Comparison of ENCODE assay signal across 2 cellular contexts in the genomic region with DNA sequence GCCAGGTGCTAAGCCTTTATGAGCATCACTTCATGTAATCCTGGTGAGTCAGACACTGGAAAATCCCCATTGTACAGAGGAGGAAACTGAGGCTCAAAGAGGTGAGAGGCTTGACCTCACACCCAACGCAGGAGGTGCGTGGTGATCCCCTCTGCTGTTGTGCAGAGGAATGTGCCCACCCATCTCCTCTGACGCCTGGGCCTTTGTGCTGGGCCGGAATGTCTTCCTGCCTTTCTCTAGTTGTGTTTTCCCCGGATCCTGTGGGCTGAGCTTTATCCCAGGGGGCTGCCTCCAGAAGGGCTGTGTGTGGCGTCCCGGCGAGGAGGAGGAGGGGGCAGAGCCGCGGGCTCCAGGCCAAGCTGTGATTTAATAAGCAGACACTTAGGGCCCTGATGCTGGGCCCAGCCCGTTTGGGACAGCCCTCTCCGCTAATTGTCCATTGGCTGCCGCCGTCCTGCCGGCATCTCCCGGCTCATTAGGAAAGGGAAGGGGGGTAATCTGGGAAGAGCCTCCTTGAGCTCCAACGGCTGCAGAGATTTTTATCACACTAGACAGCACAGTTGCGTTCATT.
TF ChIP-seq lines count a peak whose summit lies in the region.

No MANE protein-coding gene starts in this region.

TF ChIP-seq in GM23338, 12 proteins besides CTCF, POLR2A, EP300 and RAD21 (continued from another document):
- TF ChIP-seq, protein P1, sequence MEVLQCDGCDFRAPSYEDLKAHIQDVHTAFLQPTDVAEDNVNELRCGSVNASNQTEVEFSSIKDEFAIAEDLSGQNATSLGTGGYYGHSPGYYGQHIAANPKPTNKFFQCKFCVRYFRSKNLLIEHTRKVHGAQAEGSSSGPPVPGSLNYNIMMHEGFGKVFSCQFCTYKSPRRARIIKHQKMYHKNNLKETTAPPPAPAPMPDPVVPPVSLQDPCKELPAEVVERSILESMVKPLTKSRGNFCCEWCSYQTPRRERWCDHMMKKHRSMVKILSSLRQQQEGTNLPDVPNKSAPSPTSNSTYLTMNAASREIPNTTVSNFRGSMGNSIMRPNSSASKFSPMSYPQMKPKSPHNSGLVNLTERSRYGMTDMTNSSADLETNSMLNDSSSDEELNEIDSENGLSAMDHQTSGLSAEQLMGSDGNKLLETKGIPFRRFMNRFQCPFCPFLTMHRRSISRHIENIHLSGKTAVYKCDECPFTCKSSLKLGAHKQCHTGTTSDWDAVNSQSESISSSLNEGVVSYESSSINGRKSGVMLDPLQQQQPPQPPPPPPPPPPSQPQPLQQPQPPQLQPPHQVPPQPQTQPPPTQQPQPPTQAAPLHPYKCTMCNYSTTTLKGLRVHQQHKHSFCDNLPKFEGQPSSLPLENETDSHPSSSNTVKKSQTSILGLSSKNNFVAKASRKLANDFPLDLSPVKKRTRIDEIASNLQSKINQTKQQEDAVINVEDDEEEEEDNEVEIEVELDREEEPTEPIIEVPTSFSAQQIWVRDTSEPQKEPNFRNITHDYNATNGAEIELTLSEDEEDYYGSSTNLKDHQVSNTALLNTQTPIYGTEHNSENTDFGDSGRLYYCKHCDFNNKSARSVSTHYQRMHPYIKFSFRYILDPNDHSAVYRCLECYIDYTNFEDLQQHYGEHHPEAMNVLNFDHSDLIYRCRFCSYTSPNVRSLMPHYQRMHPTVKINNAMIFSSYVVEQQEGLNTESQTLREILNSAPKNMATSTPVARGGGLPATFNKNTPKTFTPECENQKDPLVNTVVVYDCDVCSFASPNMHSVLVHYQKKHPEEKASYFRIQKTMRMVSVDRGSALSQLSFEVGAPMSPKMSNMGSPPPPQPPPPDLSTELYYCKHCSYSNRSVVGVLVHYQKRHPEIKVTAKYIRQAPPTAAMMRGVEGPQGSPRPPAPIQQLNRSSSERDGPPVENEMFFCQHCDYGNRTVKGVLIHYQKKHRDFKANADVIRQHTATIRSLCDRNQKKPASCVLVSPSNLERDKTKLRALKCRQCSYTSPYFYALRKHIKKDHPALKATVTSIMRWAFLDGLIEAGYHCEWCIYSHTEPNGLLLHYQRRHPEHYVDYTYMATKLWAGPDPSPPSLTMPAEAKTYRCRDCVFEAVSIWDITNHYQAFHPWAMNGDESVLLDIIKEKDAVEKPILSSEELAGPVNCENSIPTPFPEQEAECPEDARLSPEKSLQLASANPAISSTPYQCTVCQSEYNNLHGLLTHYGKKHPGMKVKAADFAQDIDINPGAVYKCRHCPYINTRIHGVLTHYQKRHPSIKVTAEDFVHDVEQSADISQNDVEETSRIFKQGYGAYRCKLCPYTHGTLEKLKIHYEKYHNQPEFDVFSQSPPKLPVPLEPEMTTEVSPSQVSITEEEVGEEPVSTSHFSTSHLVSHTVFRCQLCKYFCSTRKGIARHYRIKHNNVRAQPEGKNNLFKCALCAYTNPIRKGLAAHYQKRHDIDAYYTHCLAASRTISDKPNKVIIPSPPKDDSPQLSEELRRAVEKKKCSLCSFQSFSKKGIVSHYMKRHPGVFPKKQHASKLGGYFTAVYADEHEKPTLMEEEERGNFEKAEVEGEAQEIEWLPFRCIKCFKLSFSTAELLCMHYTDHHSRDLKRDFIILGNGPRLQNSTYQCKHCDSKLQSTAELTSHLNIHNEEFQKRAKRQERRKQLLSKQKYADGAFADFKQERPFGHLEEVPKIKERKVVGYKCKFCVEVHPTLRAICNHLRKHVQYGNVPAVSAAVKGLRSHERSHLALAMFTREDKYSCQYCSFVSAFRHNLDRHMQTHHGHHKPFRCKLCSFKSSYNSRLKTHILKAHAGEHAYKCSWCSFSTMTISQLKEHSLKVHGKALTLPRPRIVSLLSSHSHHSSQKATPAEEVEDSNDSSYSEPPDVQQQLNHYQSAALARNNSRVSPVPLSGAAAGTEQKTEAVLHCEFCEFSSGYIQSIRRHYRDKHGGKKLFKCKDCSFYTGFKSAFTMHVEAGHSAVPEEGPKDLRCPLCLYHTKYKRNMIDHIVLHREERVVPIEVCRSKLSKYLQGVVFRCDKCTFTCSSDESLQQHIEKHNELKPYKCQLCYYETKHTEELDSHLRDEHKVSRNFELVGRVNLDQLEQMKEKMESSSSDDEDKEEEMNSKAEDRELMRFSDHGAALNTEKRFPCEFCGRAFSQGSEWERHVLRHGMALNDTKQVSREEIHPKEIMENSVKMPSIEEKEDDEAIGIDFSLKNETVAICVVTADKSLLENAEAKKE (CRISPR knock-in tag; IDR thresholded peaks at IDR 0.05): no peak
- TF ChIP-seq EZH2 (IDR thresholded peaks at IDR 0.05; ENCODE audit: low read depth, unreplicated experiment): no peak
TF ChIP-seq in GM23338: peak in this region for 0.

TF ChIP-seq in WTC11, 78 proteins besides CTCF, POLR2A, EP300 and RAD21 (continued from another document):
- TF ChIP-seq, protein P2, sequence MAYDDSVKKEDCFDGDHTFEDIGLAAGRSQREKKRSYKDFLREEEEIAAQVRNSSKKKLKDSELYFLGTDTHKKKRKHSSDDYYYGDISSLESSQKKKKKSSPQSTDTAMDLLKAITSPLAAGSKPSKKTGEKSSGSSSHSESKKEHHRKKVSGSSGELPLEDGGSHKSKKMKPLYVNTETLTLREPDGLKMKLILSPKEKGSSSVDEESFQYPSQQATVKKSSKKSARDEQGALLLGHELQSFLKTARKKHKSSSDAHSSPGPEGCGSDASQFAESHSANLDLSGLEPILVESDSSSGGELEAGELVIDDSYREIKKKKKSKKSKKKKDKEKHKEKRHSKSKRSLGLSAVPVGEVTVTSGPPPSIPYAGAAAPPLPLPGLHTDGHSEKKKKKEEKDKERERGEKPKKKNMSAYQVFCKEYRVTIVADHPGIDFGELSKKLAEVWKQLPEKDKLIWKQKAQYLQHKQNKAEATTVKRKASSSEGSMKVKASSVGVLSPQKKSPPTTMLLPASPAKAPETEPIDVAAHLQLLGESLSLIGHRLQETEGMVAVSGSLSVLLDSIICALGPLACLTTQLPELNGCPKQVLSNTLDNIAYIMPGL (CRISPR knock-in tag; IDR thresholded peaks at IDR 0.05): no peak
- TF ChIP-seq, protein P3, sequence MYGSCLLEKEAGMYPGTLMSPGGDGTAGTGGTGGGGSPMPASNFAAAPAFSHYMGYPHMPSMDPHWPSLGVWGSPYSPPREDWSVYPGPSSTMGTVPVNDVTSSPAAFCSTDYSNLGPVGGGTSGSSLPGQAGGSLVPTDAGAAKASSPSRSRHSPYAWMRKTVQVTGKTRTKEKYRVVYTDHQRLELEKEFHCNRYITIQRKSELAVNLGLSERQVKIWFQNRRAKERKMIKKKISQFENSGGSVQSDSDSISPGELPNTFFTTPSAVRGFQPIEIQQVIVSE (CRISPR knock-in tag; IDR thresholded peaks at IDR 0.05; ENCODE audit: borderline replicate concordance): no peak
- TF ChIP-seq MXD4 (CRISPR knock-in tag; IDR thresholded peaks at IDR 0.05; ENCODE audit: borderline replicate concordance): no peak
